In the genomic region with DNA sequence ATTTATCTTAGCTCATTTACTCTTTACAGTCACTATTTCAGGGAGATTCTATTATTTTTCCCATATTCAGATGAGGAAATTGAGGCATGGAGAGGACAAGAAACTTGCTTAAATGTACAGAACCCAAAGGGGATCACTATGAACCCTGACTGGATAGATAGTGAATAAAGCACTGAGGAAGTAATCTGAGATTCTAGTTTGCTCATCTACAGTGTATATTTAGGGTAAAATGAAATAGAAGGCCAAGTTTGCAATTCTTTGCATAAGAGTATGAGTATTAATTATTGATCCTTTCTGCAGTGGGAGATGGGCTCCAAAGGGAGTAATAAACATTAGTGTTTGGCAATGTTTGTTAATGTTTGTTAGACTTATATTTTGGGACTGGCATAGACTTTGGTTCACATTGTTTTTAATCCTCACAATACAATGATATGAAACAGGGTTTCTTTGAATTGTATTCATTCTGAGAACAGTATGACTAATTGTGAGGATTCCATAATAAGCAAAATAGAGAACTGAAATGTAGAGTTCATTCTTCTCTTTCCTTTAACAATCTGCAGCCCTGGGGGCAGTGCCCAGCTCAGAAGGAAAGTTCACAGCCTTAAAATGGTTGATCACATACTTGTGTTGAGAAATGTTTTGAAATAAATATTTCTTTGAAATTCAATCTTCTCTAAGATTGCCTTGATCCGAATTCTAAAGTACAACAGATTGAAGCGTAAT, we compare ENCODE assay signal across 1 cellular context.
TF ChIP-seq lines count a peak whose summit lies in the region.

No MANE protein-coding gene starts in this region.

TF ChIP-seq in HepG2, 621 proteins besides CTCF, POLR2A, EP300 and RAD21 (continued from another document):
- TF ChIP-seq HIC2 (CRISPR knock-in tag; IDR thresholded peaks at IDR 0.05; ENCODE audit: low read depth) (no peak), DMTF1 (CRISPR knock-in tag; IDR thresholded peaks at IDR 0.05) (no peak)
TF ChIP-seq in HepG2: peak in this region for 0.
